Comparison of ENCODE assay signal across 8 cellular contexts in genomic region chr1:235329139-235329808, GRCh38. TPM values are rescaled to one million over a fixed set of nuclear protein-coding genes. Genes with fewer than 3 reads are reported as not detected.
DNase-seq lines count a peak whose midpoint lies in the region; ATAC-seq, FAIRE-seq and TF ChIP-seq lines count a peak whose summit lies in the region.

No MANE protein-coding gene starts in this region.

- no peaks in the 10 kb centered on the region for H3K27me3 Mint-ChIP-seq in endodermal cell (ENCODE audit: insufficient read depth)
- H3K27me3 Mint-ChIP-seq in natural killer cell treated with Interleukin-12 subunit alpha and Interleukin-12 subunit beta and Interleukin-15 and Interleukin-18, amount 100 ng/mL, for 72 hours: no peaks in the 10 kb centered on the region
- H3K27me3 Mint-ChIP-seq in type B pancreatic cell: no peaks in the 10 kb centered on the region

- H3K27ac Mint-ChIP-seq in endodermal cell (no peak overlapping the region), type B pancreatic cell (no peak overlapping the region)
- H3K27ac Mint-ChIP-seq in natural killer cell treated with Interleukin-12 subunit alpha and Interleukin-12 subunit beta and Interleukin-15 and Interleukin-18, amount 100 ng/mL, for 72 hours: no peak overlapping the region

- peaks cover 4% of the 10 kb centered on the region for H3K4me1 ChIP-seq in endodermal cell (ENCODE audit: control insufficient read depth, insufficient read depth, low read length)

- peaks cover 23% of the 10 kb centered on the region for H3K36me3 ChIP-seq in endodermal cell (ENCODE audit: control insufficient read depth, insufficient read depth, low read length)

- ATAC-seq in GM21360 (IDR thresholded peaks at IDR 0.05; ENCODE audit: unreplicated experiment): peak; percentile 34
- peak in 1 of 2 donors; percentile 35 for ATAC-seq in natural killer cell treated with Interleukin-12 subunit alpha and Interleukin-12 subunit beta and Interleukin-15 and Interleukin-18, amount 100 ng/mL, for 72 hours

- H3K4me1 Mint-ChIP-seq in endodermal cell (peaks cover 31% of the 10 kb centered on the region), type B pancreatic cell (ENCODE audit: unreplicated experiment) (peaks cover 32% of the 10 kb centered on the region)
- peaks cover 21 to 28% of the 10 kb centered on the region in 2 donors for H3K4me1 Mint-ChIP-seq in natural killer cell treated with Interleukin-12 subunit alpha and Interleukin-12 subunit beta and Interleukin-15 and Interleukin-18, amount 100 ng/mL, for 72 hours (ENCODE audit: low read depth in 2 of 2)

- H3K27ac ChIP-seq in endodermal cell (ENCODE audit: low read depth, low read length): peak overlapping the region; percentile 98

- WGBS in endodermal cell (ENCODE audit: insufficient coverage in 1 of 2, insufficient read length in 1 of 2), 2 experiments: 0 to 3% methylated on average over 14 to 20 of the region's 20 CpGs

- peak overlapping the region; percentile 79 for H3K4me3 ChIP-seq in Jurkat, Clone E6-1 (ENCODE audit: low read length)
- H3K4me3 ChIP-seq in endodermal cell (ENCODE audit: low read length): peak overlapping the region; percentile 100

- no peak overlapping the region for H3K4me3 Mint-ChIP-seq in endodermal cell
- no peak overlapping the region for H3K4me3 Mint-ChIP-seq in natural killer cell treated with Interleukin-12 subunit alpha and Interleukin-12 subunit beta and Interleukin-15 and Interleukin-18, amount 100 ng/mL, for 72 hours
- H3K4me3 Mint-ChIP-seq in type B pancreatic cell: no peak overlapping the region

- peak; percentile 25 for TF ChIP-seq CTCF in D721Med (IDR thresholded peaks at IDR 0.05; ENCODE audit: insufficient read depth, missing control alignments)
- no peak for TF ChIP-seq CTCF in endodermal cell (conservative IDR thresholded peaks at IDR 0.05)
- TF ChIP-seq CTCF in type B pancreatic cell (conservative IDR thresholded peaks at IDR 0.05): peak; percentile 41

- no peak for FAIRE-seq in D721Med (lab: Jason Lieb, UNC)

- H3K9me3 Mint-ChIP-seq in endodermal cell (no peaks in the 10 kb centered on the region), type B pancreatic cell (no peaks in the 10 kb centered on the region)
- no peaks in the 10 kb centered on the region for H3K9me3 Mint-ChIP-seq in natural killer cell treated with Interleukin-12 subunit alpha and Interleukin-12 subunit beta and Interleukin-15 and Interleukin-18, amount 100 ng/mL, for 72 hours

- peaks cover 22% of the 10 kb centered on the region for H3K36me3 Mint-ChIP-seq in endodermal cell (ENCODE audit: low read depth)
- H3K36me3 Mint-ChIP-seq in natural killer cell treated with Interleukin-12 subunit alpha and Interleukin-12 subunit beta and Interleukin-15 and Interleukin-18, amount 100 ng/mL, for 72 hours: peaks cover 11% of the 10 kb centered on the region
- peaks cover 5% of the 10 kb centered on the region for H3K36me3 Mint-ChIP-seq in type B pancreatic cell

- H3K9me3 ChIP-seq in endodermal cell (ENCODE audit: control insufficient read depth, low read length): no peaks in the 10 kb centered on the region

- peak overlapping the region; percentile 90 for H3K9ac ChIP-seq in endodermal cell (ENCODE audit: extremely low read depth, low read length, poor library complexity, severe bottlenecking)

- DNase-seq in D721Med (ENCODE audit: insufficient read length, low spot score) (no peak), endodermal cell (peak; percentile 76), type B pancreatic cell (ENCODE audit: extremely low spot score, unreplicated experiment) (no peak), KG1 (lab: John Stamatoyannopoulos, UW) (no peak)
- peak; percentile 46 for DNase-seq in Jurkat, Clone E6-1 (ENCODE audit: low read depth, low spot score)
- DNase-seq in activated CD4-positive, alpha-beta T cell treated with anti-CD3 and anti-CD28 coated beads for 1 hour: peak; percentile 35
- peak; percentile 81 for DNase-seq in natural killer cell treated with Interleukin-12 subunit alpha and Interleukin-12 subunit beta and Interleukin-15 and Interleukin-18, amount 100 ng/mL, for 72 hours (ENCODE audit: low spot score)

- no peaks in the 10 kb centered on the region for H3K27me3 ChIP-seq in endodermal cell (ENCODE audit: control insufficient read depth, insufficient read depth, low read length, poor library complexity, severe bottlenecking)

RNA-seq across cellular contexts. Expression of gene GGPS1, which starts 0.9 kb away (rescaled TPM):
- polyA plus RNA-seq in Jurkat, Clone E6-1 (2012; ENCODE audit: insufficient read depth, insufficient read length): 53.0 TPM
- 10 to 100 TPM; 56.3 to 64.6 TPM for total RNA-seq in endodermal cell
- 46.3 TPM for polyA plus RNA-seq in endodermal cell (2013, experiment 1 of 2)
- 40.2 TPM for polyA plus RNA-seq in endodermal cell (2013, experiment 2 of 2)
- total RNA-seq in natural killer cell treated with Interleukin-12 subunit alpha and Interleukin-12 subunit beta and Interleukin-15 and Interleukin-18, amount 100 ng/mL, for 72 hours: 10 to 100 TPM; 19.0 to 23.7 TPM
- 33.9 and 45.5 TPM in 2 replicates for total RNA-seq in type B pancreatic cell (ENCODE audit: low replicate concordance)

RNA-seq across cellular contexts. Expression of gene ARID4B, which starts 1.3 kb away (rescaled TPM):
- polyA plus RNA-seq in Jurkat, Clone E6-1 (2012; ENCODE audit: insufficient read depth, insufficient read length): 21.4 TPM
- 10 to 100 TPM; 40.6 to 43.1 TPM for total RNA-seq in endodermal cell
- polyA plus RNA-seq in endodermal cell (2013, experiment 1 of 2): 36.7 TPM
- 36.7 TPM for polyA plus RNA-seq in endodermal cell (2013, experiment 2 of 2)
- 10 to 100 TPM; 74.2 to 79.2 TPM for total RNA-seq in natural killer cell treated with Interleukin-12 subunit alpha and Interleukin-12 subunit beta and Interleukin-15 and Interleukin-18, amount 100 ng/mL, for 72 hours
- total RNA-seq in type B pancreatic cell (ENCODE audit: low replicate concordance): 33.5 and 42.4 TPM in 2 replicates

RNA-seq across cellular contexts. Expression of gene TBCE, which starts 38.0 kb away (rescaled TPM):
- polyA plus RNA-seq in Jurkat, Clone E6-1 (2012; ENCODE audit: insufficient read depth, insufficient read length): 68.4 TPM
- total RNA-seq in endodermal cell (10 to 100 TPM; 31.8 to 33.3 TPM), type B pancreatic cell (ENCODE audit: low replicate concordance) (25.2 and 30.3 TPM in 2 replicates)
- polyA plus RNA-seq in endodermal cell (2013, experiment 1 of 2): 31.3 TPM
- polyA plus RNA-seq in endodermal cell (2013, experiment 2 of 2): 23.6 TPM
- total RNA-seq in natural killer cell treated with Interleukin-12 subunit alpha and Interleukin-12 subunit beta and Interleukin-15 and Interleukin-18, amount 100 ng/mL, for 72 hours: 10 to 100 TPM; 34.0 to 40.9 TPM

Comparison
In these comparisons a context has a peak if more than half of its experiments do, and no peak if none do; other contexts are left out.
1. DNase-seq: peak in Jurkat, Clone E6-1 (single experiment), activated CD4-positive, alpha-beta T cell treated with anti-CD3 and anti-CD28 coated beads for 1 hour (single experiment), endodermal cell (single experiment) and natural killer cell treated with Interleukin-12 subunit alpha and Interleukin-12 subunit beta and Interleukin-15 and Interleukin-18, amount 100 ng/mL, for 72 hours (single experiment); none in D721Med (single experiment), type B pancreatic cell (single experiment) and KG1 (single experiment).